In genomic region chrX:136694491-136695087, GRCh38 we compare ENCODE assay signal across 8 cellular contexts. TPM values are rescaled to one million over a fixed set of nuclear protein-coding genes. Genes with fewer than 3 reads are reported as not detected.
DNase-seq lines count a peak whose midpoint lies in the region; ATAC-seq and TF ChIP-seq lines count a peak whose summit lies in the region.

No MANE protein-coding gene starts in this region.

- CTCF ChIA-PET in PC-9 (lab: Charles Lee): interaction anchor here (0.7 to 1.2 kb wide), 3 partner anchors 163 to 951 kb away, joined by 3 read pairs; partner anchors contain the start of gene VGLL1

- no peak overlapping the region for H3K4me3 ChIP-seq in heart left ventricle
- peak overlapping the region; percentile 3; the same call in 1 of the 2 replicates for H3K4me3 ChIP-seq in Jurkat, Clone E6-1 (ENCODE audit: low read length)
- no peak overlapping the region for H3K4me3 ChIP-seq in PC-9

- peaks cover 0 to 21% (median 11%) of the 10 kb centered on the region in 9 donors for H3K36me3 ChIP-seq in heart left ventricle
- no peaks in the 10 kb centered on the region for H3K36me3 ChIP-seq in PC-9 (ENCODE audit: low read depth)

- intact Hi-C loops in heart left ventricle (cut with DNase I) (loop anchor here in 1 of 10 donors (5.0 kb wide), 1 partner anchor 117 kb away; no protein-coding TSS in a partner anchor), cardiac septum (cut with DNase I) (no loop called here), PC-9 (cut with micrococcal nuclease; ENCODE audit: unreplicated experiment) (loop anchor here (2.0 to 10.0 kb wide), 6 partner anchors 87 to 667 kb away; partner anchors contain the start of gene HTATSF1)

- H3K4me1 ChIP-seq in heart left ventricle (peaks cover 0 to 3% (median 0%) of the 10 kb centered on the region in 12 donors), PC-9 (replicated peaks; ENCODE audit: insufficient read depth) (peaks cover 17% of the 10 kb centered on the region)

- no peak overlapping the region for H2AFZ ChIP-seq in PC-9

- H3K9me2 ChIP-seq in PC-9 (ENCODE audit: insufficient read depth): no peaks in the 10 kb centered on the region

- no peaks in the 10 kb centered on the region for H3K79me2 ChIP-seq in PC-9 (ENCODE audit: low read depth)

- H3K27ac ChIP-seq in heart left ventricle (peak overlapping the region in 1 of 12 donors; percentile 29), PC-9 (no peak overlapping the region)

- H4K20me1 ChIP-seq in PC-9 (ENCODE audit: insufficient read depth): no peaks in the 10 kb centered on the region

- 41 to 48% (median 44%) methylated on average over 7 of the region's 7 CpGs for WGBS in heart left ventricle, 4 donors

- peaks cover 11% of the 10 kb centered on the region; the same call in 1 of the 2 replicates for H3F3A ChIP-seq in PC-9 (ENCODE audit: insufficient read depth, low read depth)

- H3K27me3 ChIP-seq in heart left ventricle (peaks cover 0 to 3% (median 0%) of the 10 kb centered on the region in 9 donors), PC-9 (ENCODE audit: insufficient read depth, low read depth) (no peaks in the 10 kb centered on the region)

- POLR2A ChIA-PET in PC-9 (lab: Charles Lee; ENCODE audit: unreplicated experiment): no interaction called here

- no peak overlapping the region for H3K4me2 ChIP-seq in PC-9

- no TSS peak for BruUV-seq in PC-9 (replicated peaks; lab: Mats Ljungman, UMichigan)

- H3K9me3 ChIP-seq in heart left ventricle (peaks cover 0 to 6% (median 0%) of the 10 kb centered on the region in 12 donors), PC-9 (ENCODE audit: insufficient read depth, low read depth) (peaks cover 9% of the 10 kb centered on the region; the same call in 1 of the 2 replicates)

- DNase-seq in heart left ventricle (no peak), cardiac septum (ENCODE audit: low spot score) (no peak), PC-9 (peak in 1 of 2 experiments; percentile 57), dedifferentiated amniotic fluid mesenchymal stem cell (ENCODE audit: extremely low spot score) (peak; percentile 51), midbrain (lab: John Stamatoyannopoulos, UW) (peak; percentile 24), NCI-H128 (lab: John Stamatoyannopoulos, UW; ENCODE audit: unreplicated experiment) (no peak)
- peak; percentile 87 for DNase-seq in Jurkat, Clone E6-1 (ENCODE audit: low read depth, low spot score)

- peak in 11 of 12 donors; percentile 34 to 55 (median 46) for TF ChIP-seq CTCF in heart left ventricle (IDR thresholded peaks at IDR 0.05)
- peak; percentile 90 for TF ChIP-seq CTCF in PC-9 (conservative IDR thresholded peaks at IDR 0.05)

- TF ChIP-seq POLR2A in heart left ventricle (IDR thresholded peaks at IDR 0.05): no peak

- ATAC-seq in heart left ventricle: peak in 2 of 4 donors; percentile 56 to 57
- ATAC-seq in GM21529 (IDR thresholded peaks at IDR 0.05; ENCODE audit: unreplicated experiment): peak; percentile 77

RNA-seq across cellular contexts. Expression of gene CD40LG, which starts 46.6 kb away (rescaled TPM):
- total RNA-seq in heart left ventricle (under 1 TPM in 2 of 9 donors, not detected in 7; 0.36 to 0.75 TPM), cardiac septum (not detected), PC-9 (2021) (not detected in 2 replicates)
- polyA plus RNA-seq in heart left ventricle: under 1 TPM in 1 of 2 donors, not detected in 1; 0.04 TPM
- polyA plus RNA-seq in Jurkat, Clone E6-1 (2012; ENCODE audit: insufficient read depth, insufficient read length): 0.64 TPM

Comparison
In these comparisons a context has a peak if more than half of its experiments do, and no peak if none do; other contexts are left out.
1. DNase-seq: peak in Jurkat, Clone E6-1 (single experiment), dedifferentiated amniotic fluid mesenchymal stem cell (single experiment) and midbrain (single experiment); none in heart left ventricle (0 of 5), cardiac septum (single experiment) and NCI-H128 (single experiment).